In genomic region chr17:2282297-2282873, GRCh38 we compare ENCODE assay signal across 8 cellular contexts. TPM values are rescaled to one million over a fixed set of nuclear protein-coding genes. Genes with fewer than 3 reads are reported as not detected.
DNase-seq lines count a peak whose midpoint lies in the region; ATAC-seq, FAIRE-seq and TF ChIP-seq lines count a peak whose summit lies in the region.

No MANE protein-coding gene starts in this region.

- DNase-seq in DMS79 (lab: John Stamatoyannopoulos, UW) (peak; percentile 32), HT-29 (ENCODE audit: low spot score) (peak; percentile 54), RWPE1 (ENCODE audit: low spot score) (peak; percentile 48), HepG2 (ENCODE audit: low spot score) (peak; percentile 60), transverse colon (no peak), DMS153 treated with DMSO at 0.1 percent for 48 hours (lab: John Stamatoyannopoulos, UW; ENCODE audit: unreplicated experiment) (no peak), DMS153 (lab: John Stamatoyannopoulos, UW) (no peak)

- CTCF ChIA-PET in RWPE1 (lab: Yijun Ruan, JAX) (interaction anchor here (0.5 to 1.6 kb wide), 9 partner anchors 13 to 1844 kb away, joined by 3 to 4 read pairs (median 3); partner anchors contain the start of genes SMG6 and SRR), HepG2 (lab: Yijun Ruan, JAX; ENCODE audit: low intra/inter-chr PET ratio, low total read pairs) (no interaction called here)

- H3K27ac ChIP-seq in RWPE1 (peak overlapping the region; percentile 44), HepG2 (ENCODE audit: extremely low read length, insufficient read depth, low read length) (no peak overlapping the region), transverse colon (peak overlapping the region in 1 of 4 donors; percentile 52)

- TF ChIP-seq EP300 in HepG2 (IDR thresholded peaks at IDR 0.05; ENCODE audit: low read depth in 2 of 2, low read length in 2 of 2) (no peak), HepG2 (CRISPR knock-in tag; IDR thresholded peaks at IDR 0.05; ENCODE audit: borderline replicate concordance) (no peak), transverse colon (IDR thresholded peaks at IDR 0.05; ENCODE audit: low read depth) (no peak)

- peak; percentile 57 for FAIRE-seq in colon (lab: Jason Lieb, UNC)
- FAIRE-seq in HepG2 (lab: Jason Lieb, UNC) = peak; percentile 18

- no peaks in the 10 kb centered on the region for H3K27me3 ChIP-seq in HepG2 (ENCODE audit: control insufficient read depth in 1 of 2, insufficient read depth in 2 of 2, low read length in 2 of 2)
- no peaks in the 10 kb centered on the region for H3K27me3 ChIP-seq in transverse colon

- no TSS peak for BruUV-seq in HepG2 (replicated peaks; lab: Mats Ljungman, UMichigan)

- intact Hi-C loops in HepG2 (cut with micrococcal nuclease; ENCODE audit: unreplicated experiment) (no loop called here), transverse colon (cut with DNase I; ENCODE audit: low total_unique reads) (loop anchor here (5.0 kb wide), 1 partner anchor 230 kb away; no protein-coding TSS in a partner anchor)

- POLR2A ChIA-PET in RWPE1 (lab: Yijun Ruan, JAX; ENCODE audit: low non-redundant PET) (no interaction called here), HepG2 (lab: Yijun Ruan, JAX) (no interaction called here)

- peak; percentile 48; the same call in 2 of the 3 replicates for ATAC-seq in HepG2

- peak; percentile 64 for TF ChIP-seq CTCF in RWPE1 (conservative IDR thresholded peaks at IDR 0.05; ENCODE audit: low read depth)
- TF ChIP-seq CTCF in HepG2 (CRISPR knock-in tag; IDR thresholded peaks at IDR 0.05) = peak; percentile 42
- TF ChIP-seq CTCF in transverse colon (IDR thresholded peaks at IDR 0.05) = peak; percentile 61 to 73 (median 64)

- H4K20me1 ChIP-seq in HepG2 (ENCODE audit: insufficient read depth, low read length) = no peaks in the 10 kb centered on the region

- H3K4me1 ChIP-seq in HepG2 (ENCODE audit: insufficient read depth, low read length) (no peaks in the 10 kb centered on the region), transverse colon (no peaks in the 10 kb centered on the region)

- no peak overlapping the region for H3K4me2 ChIP-seq in HepG2 (ENCODE audit: low read depth, low read length)

- in situ Hi-C loops in HepG2 (cut with HindIII; ENCODE audit: extremely low pct_ligation_motif_present, low pct_unique_long_range_greater_than_20kb) = no loop called here
- in situ Hi-C loops in transverse colon (cut with MboI; ENCODE audit: low pct_ligation_motif_present in 1 of 4, low pct_unique_long_range_greater_than_20kb in 1 of 4, low sequenced_read_pairs in 3 of 4) = loop anchor here in 1 of 4 donors (25.0 kb wide), 1 partner anchor 395 kb away; no protein-coding TSS in a partner anchor

- no peak for TF ChIP-seq POLR2A in HepG2 (IDR thresholded peaks at IDR 0.05; ENCODE audit: insufficient read depth in 1 of 2, low read depth in 2 of 2, low read length in 2 of 2)
- TF ChIP-seq POLR2A in transverse colon (IDR thresholded peaks at IDR 0.05) = no peak

- H2AFZ ChIP-seq in HepG2 (ENCODE audit: low read length) = no peak overlapping the region

- no peak overlapping the region for H3K9ac ChIP-seq in HepG2 (ENCODE audit: insufficient read depth, low read depth, low read length)

- H3K4me3 ChIP-seq in HepG2 (replicated peaks in 1 of 3; ENCODE audit: insufficient read depth in 1 of 3, low read depth in 2 of 3, low read length in 3 of 3) (no peak overlapping the region), transverse colon (no peak overlapping the region)

- H3K36me3 ChIP-seq in HepG2 (replicated peaks in 1 of 2; ENCODE audit: control insufficient read depth in 1 of 2, insufficient read depth in 2 of 2, low read length in 2 of 2) = peaks cover 24 to 64% of the 10 kb centered on the region in 2 experiments
- H3K36me3 ChIP-seq in transverse colon = peaks cover 0 to 56% (median 13%) of the 10 kb centered on the region in 4 donors

- H3K79me2 ChIP-seq in HepG2 (ENCODE audit: insufficient read depth, low read length) = no peaks in the 10 kb centered on the region

- 79% methylated on average over 7 of the region's 7 CpGs for WGBS in HepG2 (ENCODE audit: low lambda C conversion rate)
- WGBS in transverse colon (ENCODE audit: low coverage in 1 of 2), 2 donors = 52 to 75% methylated on average over 6 to 7 of the region's 7 CpGs

- H3K9me3 ChIP-seq in HepG2 (ENCODE audit: low read length) (no peaks in the 10 kb centered on the region), transverse colon (no peaks in the 10 kb centered on the region)

- TF ChIP-seq RAD21 in HepG2 (CRISPR knock-in tag; IDR thresholded peaks at IDR 0.05) = no peak

RNA-seq across cellular contexts. Expression of gene SMG6, which starts 21.2 kb away (rescaled TPM):
- total RNA-seq in HT-29 (2014; rRNA removed; shearing (Covaris generic)) = 14.9 and 17.5 TPM in 2 replicates
- total RNA-seq in HepG2 (2016; rRNA removed; fragmentation: Illumina TruSeq; extraction: Trizol) = 14.6 and 15.4 TPM in 2 replicates
- total RNA-seq in HepG2 (2016; cell fraction: cytosol; rRNA removed; fragmentation: Illumina TruSeq; extraction: Trizol; ENCODE audit: low read depth) = 2.2 and 3.5 TPM in 2 replicates
- total RNA-seq in HepG2 (2016; cell fraction: insoluble cytoplasmic fraction; rRNA removed; fragmentation: Illumina TruSeq; extraction: Trizol) = 11.0 and 14.8 TPM in 2 replicates
- 6.6 and 7.0 TPM in 2 replicates for total RNA-seq in HepG2 (2016; cell fraction: membrane; rRNA removed; fragmentation: Illumina TruSeq; extraction: Trizol)
- 13.5 and 16.7 TPM in 2 replicates for total RNA-seq in HepG2 (2016; cell fraction: nucleus; rRNA removed; fragmentation: Illumina TruSeq; extraction: Trizol)
- polyA plus RNA-seq in HepG2 (2011; rRNA removed) = 4.6 and 5.8 TPM in 2 replicates
- 4.1 and 4.8 TPM in 2 replicates for polyA plus RNA-seq in HepG2 (2011; cell fraction: cytosol; rRNA removed)
- polyA plus RNA-seq in HepG2 (2011; cell fraction: nucleus; rRNA removed) = 16.8 and 17.7 TPM in 2 replicates
- polyA plus RNA-seq in HepG2 (2012) = 9.1 and 10.3 TPM in 2 replicates
- 2.3 and 2.7 TPM in 2 replicates for polyA plus RNA-seq in HepG2 (2016; cell fraction: cytosol; fragmentation: Illumina TruSeq; extraction: Trizol; ENCODE audit: low read depth)
- polyA plus RNA-seq in HepG2 (2016; cell fraction: insoluble cytoplasmic fraction; fragmentation: Illumina TruSeq; extraction: Trizol; ENCODE audit: low read depth) = 14.7 and 21.4 TPM in 2 replicates
- 6.2 and 6.9 TPM in 2 replicates for polyA plus RNA-seq in HepG2 (2016; cell fraction: membrane; fragmentation: Illumina TruSeq; extraction: Trizol; ENCODE audit: low read depth)
- polyA plus RNA-seq in HepG2 (2016; cell fraction: nucleus; fragmentation: Illumina TruSeq; extraction: Trizol; ENCODE audit: insufficient read depth, low read depth) = 18.3 and 27.9 TPM in 2 replicates
- 14.2 and 22.5 TPM in 2 replicates for polyA minus RNA-seq in HepG2 (2011; rRNA and poly(A)+ RNA removed; ENCODE audit: low replicate concordance)
- 4.9 and 7.2 TPM in 2 replicates for polyA minus RNA-seq in HepG2 (2011; cell fraction: cytosol; rRNA and poly(A)+ RNA removed)
- polyA minus RNA-seq in HepG2 (2011; cell fraction: nucleus; rRNA and poly(A)+ RNA removed) = 12.0 and 15.0 TPM in 2 replicates
- 100 to 1,000 TPM in 1 of 4 donors, 10 to 100 TPM in 3; 28.6 to 112 (median 39.1) TPM for total RNA-seq in transverse colon

RNA-seq across cellular contexts. Expression of gene SRR, which starts 21.4 kb away (rescaled TPM):
- 1.2 and 5.8 TPM in 2 replicates for total RNA-seq in HT-29 (2014; rRNA removed; shearing (Covaris generic))
- 3.6 and 8.5 TPM in 2 replicates for total RNA-seq in HepG2 (2016; rRNA removed; fragmentation: Illumina TruSeq; extraction: Trizol)
- 1.7 and 4.0 TPM in 2 replicates for total RNA-seq in HepG2 (2016; cell fraction: cytosol; rRNA removed; fragmentation: Illumina TruSeq; extraction: Trizol; ENCODE audit: low read depth)
- 5.4 and 6.1 TPM in 2 replicates for total RNA-seq in HepG2 (2016; cell fraction: insoluble cytoplasmic fraction; rRNA removed; fragmentation: Illumina TruSeq; extraction: Trizol)
- total RNA-seq in HepG2 (2016; cell fraction: membrane; rRNA removed; fragmentation: Illumina TruSeq; extraction: Trizol) = 1.9 and 2.4 TPM in 2 replicates
- 2.2 and 2.6 TPM in 2 replicates for total RNA-seq in HepG2 (2016; cell fraction: nucleus; rRNA removed; fragmentation: Illumina TruSeq; extraction: Trizol)
- 6.3 and 7.8 TPM in 2 replicates for polyA plus RNA-seq in HepG2 (2011; rRNA removed)
- 4.6 and 6.7 TPM in 2 replicates for polyA plus RNA-seq in HepG2 (2011; cell fraction: cytosol; rRNA removed)
- 0.76 and 1.3 TPM in 2 replicates for polyA plus RNA-seq in HepG2 (2011; cell fraction: nucleus; rRNA removed)
- polyA plus RNA-seq in HepG2 (2012) = 6.7 and 10.7 TPM in 2 replicates
- polyA plus RNA-seq in HepG2 (2016; cell fraction: cytosol; fragmentation: Illumina TruSeq; extraction: Trizol; ENCODE audit: low read depth) = 1.5 and 2.2 TPM in 2 replicates
- 5.5 and 6.6 TPM in 2 replicates for polyA plus RNA-seq in HepG2 (2016; cell fraction: insoluble cytoplasmic fraction; fragmentation: Illumina TruSeq; extraction: Trizol; ENCODE audit: low read depth)
- polyA plus RNA-seq in HepG2 (2016; cell fraction: membrane; fragmentation: Illumina TruSeq; extraction: Trizol; ENCODE audit: low read depth) = 1.6 and 2.8 TPM in 2 replicates
- 2.5 and 4.3 TPM in 2 replicates for polyA plus RNA-seq in HepG2 (2016; cell fraction: nucleus; fragmentation: Illumina TruSeq; extraction: Trizol; ENCODE audit: insufficient read depth, low read depth)
- 3.6 and 8.4 TPM in 2 replicates for polyA minus RNA-seq in HepG2 (2011; rRNA and poly(A)+ RNA removed; ENCODE audit: low replicate concordance)
- 4.0 and 4.8 TPM in 2 replicates for polyA minus RNA-seq in HepG2 (2011; cell fraction: cytosol; rRNA and poly(A)+ RNA removed)
- 2.6 and 2.7 TPM in 2 replicates for polyA minus RNA-seq in HepG2 (2011; cell fraction: nucleus; rRNA and poly(A)+ RNA removed)
- 10 to 100 TPM in 2 of 4 donors, under 1 TPM in 1, not detected in 1; 0.40 to 23.1 (median 12.1) TPM for total RNA-seq in transverse colon

RNA-seq across cellular contexts. Expression of gene TSR1, which starts 53.9 kb away (rescaled TPM):
- total RNA-seq in HT-29 (2014; rRNA removed; shearing (Covaris generic)) = 34.7 and 48.1 TPM in 2 replicates
- total RNA-seq in HepG2 (2016; rRNA removed; fragmentation: Illumina TruSeq; extraction: Trizol) = 65.8 and 75.8 TPM in 2 replicates
- 6.6 and 6.8 TPM in 2 replicates for total RNA-seq in HepG2 (2016; cell fraction: cytosol; rRNA removed; fragmentation: Illumina TruSeq; extraction: Trizol; ENCODE audit: low read depth)
- 68.7 and 76.2 TPM in 2 replicates for total RNA-seq in HepG2 (2016; cell fraction: insoluble cytoplasmic fraction; rRNA removed; fragmentation: Illumina TruSeq; extraction: Trizol)
- total RNA-seq in HepG2 (2016; cell fraction: membrane; rRNA removed; fragmentation: Illumina TruSeq; extraction: Trizol) = 16.3 and 19.0 TPM in 2 replicates
- total RNA-seq in HepG2 (2016; cell fraction: nucleus; rRNA removed; fragmentation: Illumina TruSeq; extraction: Trizol) = 55.3 and 57.6 TPM in 2 replicates
- polyA plus RNA-seq in HepG2 (2011; rRNA removed) = 7.1 and 7.2 TPM in 2 replicates
- 4.8 and 5.9 TPM in 2 replicates for polyA plus RNA-seq in HepG2 (2011; cell fraction: cytosol; rRNA removed)
- 17.4 and 22.0 TPM in 2 replicates for polyA plus RNA-seq in HepG2 (2011; cell fraction: nucleus; rRNA removed)
- polyA plus RNA-seq in HepG2 (2012) = 22.0 and 25.7 TPM in 2 replicates
- 3.5 and 3.7 TPM in 2 replicates for polyA plus RNA-seq in HepG2 (2016; cell fraction: cytosol; fragmentation: Illumina TruSeq; extraction: Trizol; ENCODE audit: low read depth)
- 56.2 and 57.1 TPM in 2 replicates for polyA plus RNA-seq in HepG2 (2016; cell fraction: insoluble cytoplasmic fraction; fragmentation: Illumina TruSeq; extraction: Trizol; ENCODE audit: low read depth)
- polyA plus RNA-seq in HepG2 (2016; cell fraction: membrane; fragmentation: Illumina TruSeq; extraction: Trizol; ENCODE audit: low read depth) = 8.9 and 9.7 TPM in 2 replicates
- polyA plus RNA-seq in HepG2 (2016; cell fraction: nucleus; fragmentation: Illumina TruSeq; extraction: Trizol; ENCODE audit: insufficient read depth, low read depth) = 56.6 and 58.6 TPM in 2 replicates
- polyA minus RNA-seq in HepG2 (2011; rRNA and poly(A)+ RNA removed; ENCODE audit: low replicate concordance) = 18.4 and 38.7 TPM in 2 replicates
- 21.0 and 22.0 TPM in 2 replicates for polyA minus RNA-seq in HepG2 (2011; cell fraction: cytosol; rRNA and poly(A)+ RNA removed)
- polyA minus RNA-seq in HepG2 (2011; cell fraction: nucleus; rRNA and poly(A)+ RNA removed) = 43.1 and 48.6 TPM in 2 replicates
- total RNA-seq in transverse colon = 10 to 100 TPM in 2 of 4 donors, 1 to 10 TPM in 2; 3.0 to 18.9 (median 14.4) TPM

RNA-seq across cellular contexts. Expression of gene SGSM2, which starts 54.9 kb away (rescaled TPM):
- 18.5 and 25.7 TPM in 2 replicates for total RNA-seq in HT-29 (2014; rRNA removed; shearing (Covaris generic))
- 11.3 and 30.4 TPM in 2 replicates for total RNA-seq in HepG2 (2016; rRNA removed; fragmentation: Illumina TruSeq; extraction: Trizol)
- 7.6 and 9.3 TPM in 2 replicates for total RNA-seq in HepG2 (2016; cell fraction: cytosol; rRNA removed; fragmentation: Illumina TruSeq; extraction: Trizol; ENCODE audit: low read depth)
- 9.9 and 30.6 TPM in 2 replicates for total RNA-seq in HepG2 (2016; cell fraction: insoluble cytoplasmic fraction; rRNA removed; fragmentation: Illumina TruSeq; extraction: Trizol)
- 11.2 and 13.2 TPM in 2 replicates for total RNA-seq in HepG2 (2016; cell fraction: membrane; rRNA removed; fragmentation: Illumina TruSeq; extraction: Trizol)
- total RNA-seq in HepG2 (2016; cell fraction: nucleus; rRNA removed; fragmentation: Illumina TruSeq; extraction: Trizol) = 35.7 and 46.1 TPM in 2 replicates
- polyA plus RNA-seq in HepG2 (2011; rRNA removed) = 51.3 and 65.4 TPM in 2 replicates
- polyA plus RNA-seq in HepG2 (2011; cell fraction: cytosol; rRNA removed) = 21.2 and 36.3 TPM in 2 replicates
- polyA plus RNA-seq in HepG2 (2011; cell fraction: nucleus; rRNA removed) = 464 and 562 TPM in 2 replicates
- 23.3 and 40.7 TPM in 2 replicates for polyA plus RNA-seq in HepG2 (2012)
- polyA plus RNA-seq in HepG2 (2016; cell fraction: cytosol; fragmentation: Illumina TruSeq; extraction: Trizol; ENCODE audit: low read depth) = 3.8 and 4.0 TPM in 2 replicates
- 14.4 and 16.9 TPM in 2 replicates for polyA plus RNA-seq in HepG2 (2016; cell fraction: insoluble cytoplasmic fraction; fragmentation: Illumina TruSeq; extraction: Trizol; ENCODE audit: low read depth)
- 7.9 and 8.8 TPM in 2 replicates for polyA plus RNA-seq in HepG2 (2016; cell fraction: membrane; fragmentation: Illumina TruSeq; extraction: Trizol; ENCODE audit: low read depth)
- polyA plus RNA-seq in HepG2 (2016; cell fraction: nucleus; fragmentation: Illumina TruSeq; extraction: Trizol; ENCODE audit: insufficient read depth, low read depth) = 128 and 136 TPM in 2 replicates
- polyA minus RNA-seq in HepG2 (2011; rRNA and poly(A)+ RNA removed; ENCODE audit: low replicate concordance) = 30.6 and 64.0 TPM in 2 replicates
- polyA minus RNA-seq in HepG2 (2011; cell fraction: cytosol; rRNA and poly(A)+ RNA removed) = 15.6 and 19.8 TPM in 2 replicates
- 41.3 and 46.7 TPM in 2 replicates for polyA minus RNA-seq in HepG2 (2011; cell fraction: nucleus; rRNA and poly(A)+ RNA removed)
- total RNA-seq in transverse colon = 100 to 1,000 TPM in 1 of 4 donors, 10 to 100 TPM in 3; 41.0 to 148 (median 70.0) TPM

Comparison
In these comparisons a context has a peak if more than half of its experiments do, and no peak if none do; other contexts are left out.
1. DNase-seq: peak in DMS79 (single experiment), HT-29 (single experiment), RWPE1 (single experiment) and HepG2 (single experiment); none in transverse colon (single experiment), DMS153 treated with DMSO at 0.1 percent for 48 hours (single experiment) and DMS153 (single experiment).
2. Peak in every context shown above with its lines, with median percentiles within 50 percentile points of each other: CTCF ChIP-seq.